Comparison of ENCODE assay signal across 9 cellular contexts in genomic region chr6:31493875-31494694, GRCh38. TPM values are rescaled to one million over a fixed set of nuclear protein-coding genes. Genes with fewer than 3 reads are reported as not detected.
DNase-seq lines count a peak whose midpoint lies in the region; ATAC-seq and TF ChIP-seq lines count a peak whose summit lies in the region.
"Had no signal": no experiment of that assay in that cellular context is flagged by ENCODE, and none has a peak within 500 bp of the region (broad histone marks: within the 10 kb centered on the region; RNA-seq: fewer than 3 reads in every experiment).

No MANE protein-coding gene starts in this region.

- H3K27ac Mint-ChIP-seq in activated naive CD4-positive, alpha-beta T cell treated with anti-CD3 and anti-CD28 coated beads, Interleukin-2, amount 10 ng/mL, durations not matched to agents 7 days and 5 days = peak overlapping the region; percentile 81

- H4K20me1 ChIP-seq in KMS-11 (ENCODE audit: insufficient read depth) (no peaks in the 10 kb centered on the region), SK-N-SH (ENCODE audit: insufficient read depth) (no peaks in the 10 kb centered on the region), osteoblast (ENCODE audit: insufficient read depth, low read length) (peaks cover 6% of the 10 kb centered on the region)

- ATAC-seq in GM18909 (IDR thresholded peaks at IDR 0.05; ENCODE audit: poor library complexity, unreplicated experiment) = peak; percentile 48

- peaks cover 65% of the 10 kb centered on the region for H3K27me3 ChIP-seq in BE2C
- H3K27me3 ChIP-seq in KMS-11 (ENCODE audit: insufficient read depth, low read depth) = no peaks in the 10 kb centered on the region
- H3K27me3 ChIP-seq in SK-N-SH (ENCODE audit: insufficient read depth) = no peaks in the 10 kb centered on the region; the same call in 1 of the 2 replicates
- H3K27me3 ChIP-seq in osteoblast (ENCODE audit: insufficient read depth, low read length) = no peaks in the 10 kb centered on the region
- H3K27me3 ChIP-seq in testis = no peaks in the 10 kb centered on the region

- no peak for TF ChIP-seq POLR2A in testis (IDR thresholded peaks at IDR 0.05)

- H2AFZ ChIP-seq in KMS-11 (ENCODE audit: low read depth) (peak overlapping the region; percentile 85), SK-N-SH (ENCODE audit: low read depth) (peak overlapping the region; percentile 94), osteoblast (ENCODE audit: low read length) (peak overlapping the region; percentile 98)

- no peaks in the 10 kb centered on the region for H3K9me3 Mint-ChIP-seq in activated naive CD4-positive, alpha-beta T cell treated with anti-CD3 and anti-CD28 coated beads, Interleukin-2, amount 10 ng/mL, durations not matched to agents 7 days and 5 days

- peak; percentile 82 for TF ChIP-seq CTCF in BE2C (IDR thresholded peaks at IDR 0.05; ENCODE audit: low read depth, low read length)
- TF ChIP-seq CTCF in KMS-11 (conservative IDR thresholded peaks at IDR 0.05; ENCODE audit: low read depth, low read length) = peak; percentile 91
- TF ChIP-seq CTCF in SK-N-SH (IDR thresholded peaks at IDR 0.05) = peak; percentile 80
- peak; percentile 87 for TF ChIP-seq CTCF in osteoblast (IDR thresholded peaks at IDR 0.05; ENCODE audit: extremely low read depth, low read depth, low read length)
- peak; percentile 39 to 69 (median 65) for TF ChIP-seq CTCF in testis (IDR thresholded peaks at IDR 0.05)

- H3K4me3 ChIP-seq in BE2C (ENCODE audit: low read depth, low read length) (peak overlapping the region; percentile 58), KMS-11 (IDR thresholded peaks at IDR 0.05; ENCODE audit: insufficient read depth, low read depth, low read length) (no peak overlapping the region), SK-N-SH (ENCODE audit: low read depth in 2 of 2, low read length in 1 of 2) (peak overlapping the region; percentile 49 to 80), osteoblast (ENCODE audit: insufficient read depth, low read length) (peak overlapping the region; percentile 89), testis (peak overlapping the region; percentile 42)

- H3K36me3 ChIP-seq in BE2C = no peaks in the 10 kb centered on the region
- no peaks in the 10 kb centered on the region for H3K36me3 ChIP-seq in KMS-11 (ENCODE audit: insufficient read depth)
- H3K36me3 ChIP-seq in SK-N-SH (replicated peaks in 1 of 2; ENCODE audit: control insufficient read depth in 1 of 2, insufficient read depth in 2 of 2, low read length in 1 of 2) = no peaks in the 10 kb centered on the region
- H3K36me3 ChIP-seq in osteoblast (ENCODE audit: insufficient read depth, low read length) = no peaks in the 10 kb centered on the region
- H3K36me3 ChIP-seq in testis (ENCODE audit: low read depth, missing control alignments) = no peaks in the 10 kb centered on the region

- H3K4me3 Mint-ChIP-seq in activated naive CD4-positive, alpha-beta T cell treated with anti-CD3 and anti-CD28 coated beads, Interleukin-2, amount 10 ng/mL, durations not matched to agents 7 days and 5 days = peak overlapping the region; percentile 81

- peaks cover 21% of the 10 kb centered on the region for H3F3A ChIP-seq in SK-N-SH (replicated peaks; ENCODE audit: insufficient read depth)

- H3K9me2 ChIP-seq in SK-N-SH = no peaks in the 10 kb centered on the region

- 2% methylated on average over 32 of the region's 58 CpGs for WGBS in SK-N-SH (ENCODE audit: low lambda C conversion rate)
- 1 to 3% methylated on average over 28 to 55 of the region's 58 CpGs for WGBS in testis, 2 donors

- POLR2A ChIA-PET in SK-N-SH (lab: Yijun Ruan, JAX) = no interaction called here

- H3K9ac ChIP-seq in KMS-11 (peak overlapping the region; percentile 62), SK-N-SH (peak overlapping the region; percentile 78)

- TF ChIP-seq RAD21 in SK-N-SH (IDR thresholded peaks at IDR 0.05; ENCODE audit: low read length) = peak; percentile 61

- no peak for TF ChIP-seq EP300 in SK-N-SH (IDR thresholded peaks at IDR 0.05; ENCODE audit: borderline replicate concordance in 1 of 2, low read depth in 1 of 2, low read length in 1 of 2)

- peaks cover 73% of the 10 kb centered on the region for H3K4me1 Mint-ChIP-seq in activated naive CD4-positive, alpha-beta T cell treated with anti-CD3 and anti-CD28 coated beads, Interleukin-2, amount 10 ng/mL, durations not matched to agents 7 days and 5 days

- H3K9me3 ChIP-seq in BE2C (no peaks in the 10 kb centered on the region), SK-N-SH (no peaks in the 10 kb centered on the region), osteoblast (ENCODE audit: low read depth, low read length) (no peaks in the 10 kb centered on the region), testis (no peaks in the 10 kb centered on the region)

- H3K79me2 ChIP-seq in KMS-11 (ENCODE audit: insufficient read depth, low read depth) = peaks cover 24% of the 10 kb centered on the region
- H3K79me2 ChIP-seq in SK-N-SH (ENCODE audit: insufficient read depth) = no peaks in the 10 kb centered on the region; the same call in 1 of the 2 replicates
- peaks cover 23% of the 10 kb centered on the region for H3K79me2 ChIP-seq in osteoblast (ENCODE audit: insufficient read depth, low read length)

- H3K27ac ChIP-seq in KMS-11 = peak overlapping the region; percentile 75
- peak overlapping the region in 1 of 2 experiments; percentile 67; a peak in 2 of 4 replicates for H3K27ac ChIP-seq in SK-N-SH (ENCODE audit: low read depth in 2 of 2, low read length in 1 of 2)
- H3K27ac ChIP-seq in osteoblast (ENCODE audit: low read depth, low read length) = peak overlapping the region; percentile 75
- H3K27ac ChIP-seq in testis = peak overlapping the region in 1 of 2 donors; percentile 31

- intact Hi-C loops in testis (cut with DNase I; ENCODE audit: low total_unique reads) = no loop called here

- peaks cover 22% of the 10 kb centered on the region for H3K36me3 Mint-ChIP-seq in activated naive CD4-positive, alpha-beta T cell treated with anti-CD3 and anti-CD28 coated beads, Interleukin-2, amount 10 ng/mL, durations not matched to agents 7 days and 5 days

- CTCF ChIA-PET in SK-N-SH (lab: Yijun Ruan, JAX) = interaction anchor here (1.0 to 6.8 kb wide), 8 partner anchors 13 to 104 kb away, joined by 3 to 40 read pairs (median 4); partner anchors contain the start of genes ATP6V1G2 and NFKBIL1
- CTCF ChIA-PET in activated naive CD4-positive, alpha-beta T cell treated with anti-CD3 and anti-CD28 coated beads, Interleukin-2, amount 10 ng/mL, durations not matched to agents 7 days and 5 days (lab: Charles Lee) = interaction anchor here (0.6 to 3.1 kb wide), 9 partner anchors 32 to 1731 kb away, joined by 3 to 19 read pairs (median 3); partner anchors contain the start of genes ATP6V1G2 and DDX39B

- no peaks in the 10 kb centered on the region for H3K27me3 Mint-ChIP-seq in activated naive CD4-positive, alpha-beta T cell treated with anti-CD3 and anti-CD28 coated beads, Interleukin-2, amount 10 ng/mL, durations not matched to agents 7 days and 5 days

- peak; percentile 82 for DNase-seq in BE2C
- DNase-seq in SK-N-SH = peak; percentile 62
- DNase-seq in activated naive CD4-positive, alpha-beta T cell treated with anti-CD3 and anti-CD28 coated beads, Interleukin-2, amount 10 ng/mL, durations not matched to agents 7 days and 5 days = peak; percentile 86
- peak; percentile 85 for DNase-seq in glomerular visceral epithelial cell (ENCODE audit: extremely low spot score)
- peak; percentile 90 for DNase-seq in osteoblast (ENCODE audit: insufficient read length, low spot score, missing footprints)
- DNase-seq in testis = peak; percentile 89

- H3K4me1 ChIP-seq in BE2C (no peaks in the 10 kb centered on the region), KMS-11 (ENCODE audit: low read depth, poor library complexity, severe bottlenecking) (peaks cover 24% of the 10 kb centered on the region), SK-N-SH (ENCODE audit: control insufficient read depth in 1 of 2, insufficient read depth in 2 of 2, low read depth in 1 of 2, low read length in 1 of 2) (peaks cover 3 to 7% of the 10 kb centered on the region in 2 experiments; a peak in 2 of 4 replicates), osteoblast (ENCODE audit: insufficient read depth, low read length) (peaks cover 21% of the 10 kb centered on the region), testis (peaks cover 6% of the 10 kb centered on the region)

- peak overlapping the region; percentile 40; the same call in 1 of the 2 replicates for H3K4me2 ChIP-seq in KMS-11
- H3K4me2 ChIP-seq in SK-N-SH = peak overlapping the region; percentile 84
- H3K4me2 ChIP-seq in osteoblast (ENCODE audit: insufficient read depth, low read length) = peak overlapping the region; percentile 91

RNA-seq across cellular contexts. Expression of gene MICB, which starts 3.9 kb away (rescaled TPM):
- 0.29 TPM for polyA plus RNA-seq in BE2C (2012; ENCODE audit: insufficient read depth, insufficient read length, low read depth)
- polyA plus RNA-seq in SK-N-SH (2012; rRNA removed) (9.7 and 9.9 TPM in 2 replicates), testis (ENCODE audit: insufficient read depth, low read depth, low replicate concordance) (4.1 TPM)
- polyA plus RNA-seq in SK-N-SH (2012; cell fraction: cytosol; rRNA removed) = 5.6 and 7.1 TPM in 2 replicates
- 7.2 and 11.1 TPM in 2 replicates for polyA plus RNA-seq in SK-N-SH (2012; cell fraction: nucleus; rRNA removed)
- total RNA-seq in osteoblast (12.7 and 14.1 TPM in 2 replicates), testis (1 to 10 TPM; 4.4 to 5.4 TPM)

RNA-seq across cellular contexts. Expression of gene MCCD1, which starts 34.7 kb away (rescaled TPM):
- polyA plus RNA-seq in BE2C (2012; ENCODE audit: insufficient read depth, insufficient read length, low read depth) = 0.46 TPM
- polyA plus RNA-seq in SK-N-SH (2012; rRNA removed) (not detected in 2 replicates), testis (ENCODE audit: insufficient read depth, low read depth, low replicate concordance) (not detected)
- not detected in 2 replicates for polyA plus RNA-seq in SK-N-SH (2012; cell fraction: cytosol; rRNA removed)
- polyA plus RNA-seq in SK-N-SH (2012; cell fraction: nucleus; rRNA removed) = not detected in 2 replicates
- total RNA-seq in osteoblast (not detected in 2 replicates), testis (not detected)
- total RNA-seq: activated CD8-positive, alpha-beta memory T cell treated with anti-CD3 and anti-CD28 coated beads for 36 hours had no signal

RNA-seq across cellular contexts. Expression of gene DDX39B, which starts 47.7 kb away (rescaled TPM):
- polyA plus RNA-seq in BE2C (2012; ENCODE audit: insufficient read depth, insufficient read length, low read depth) = 635 TPM
- 502 and 556 TPM in 2 replicates for polyA plus RNA-seq in SK-N-SH (2012; rRNA removed)
- 262 and 369 TPM in 2 replicates for polyA plus RNA-seq in SK-N-SH (2012; cell fraction: cytosol; rRNA removed)
- polyA plus RNA-seq in SK-N-SH (2012; cell fraction: nucleus; rRNA removed) = 1,458 and 1,636 TPM in 2 replicates
- 240 and 262 TPM in 2 replicates for total RNA-seq in osteoblast
- 100 to 1,000 TPM; 312 to 360 TPM for total RNA-seq in testis
- 250 TPM for polyA plus RNA-seq in testis (ENCODE audit: insufficient read depth, low read depth, low replicate concordance)

RNA-seq across cellular contexts. Expression of gene ATP6V1G2, which starts 52.3 kb away (rescaled TPM):
- polyA plus RNA-seq in BE2C (2012; ENCODE audit: insufficient read depth, insufficient read length, low read depth) = 47.5 TPM
- 13.6 and 15.6 TPM in 2 replicates for polyA plus RNA-seq in SK-N-SH (2012; rRNA removed)
- 14.3 and 17.1 TPM in 2 replicates for polyA plus RNA-seq in SK-N-SH (2012; cell fraction: cytosol; rRNA removed)
- 10.1 and 16.5 TPM in 2 replicates for polyA plus RNA-seq in SK-N-SH (2012; cell fraction: nucleus; rRNA removed)
- total RNA-seq in osteoblast = 2.2 and 2.9 TPM in 2 replicates
- 1 to 10 TPM; 3.3 to 6.9 TPM for total RNA-seq in testis
- polyA plus RNA-seq in testis (ENCODE audit: insufficient read depth, low read depth, low replicate concordance) = 4.7 TPM

RNA-seq across cellular contexts. Expression of gene NFKBIL1, which starts 53.3 kb away (rescaled TPM):
- polyA plus RNA-seq in BE2C (2012; ENCODE audit: insufficient read depth, insufficient read length, low read depth) = 66.2 TPM
- polyA plus RNA-seq in SK-N-SH (2012; rRNA removed) (14.6 and 17.1 TPM in 2 replicates), testis (ENCODE audit: insufficient read depth, low read depth, low replicate concordance) (25.9 TPM)
- polyA plus RNA-seq in SK-N-SH (2012; cell fraction: cytosol; rRNA removed) = 11.8 and 14.3 TPM in 2 replicates
- 20.8 and 29.3 TPM in 2 replicates for polyA plus RNA-seq in SK-N-SH (2012; cell fraction: nucleus; rRNA removed)
- total RNA-seq in osteoblast (43.6 and 56.8 TPM in 2 replicates), testis (10 to 100 TPM; 51.2 to 55.3 TPM)

Comparison
In these comparisons a context has a peak if more than half of its experiments do, and no peak if none do; other contexts are left out.
1. H3K4me2 ChIP-seq: peak in every context shown above with its lines; median percentile 91 in osteoblast; 84 in SK-N-SH; 40 in KMS-11.